24 cellular contexts compared by ENCODE assay signal in genomic region chr10:112896722-112897121, GRCh38.
"Had no signal": no experiment of that assay in that cellular context is flagged by ENCODE, and none has a peak within 500 bp of the region (broad histone marks: within the 10 kb centered on the region; RNA-seq: fewer than 3 reads in every experiment).

No MANE protein-coding gene starts in this region.

- H3K27ac ChIP-seq: adrenal gland, body of pancreas, breast epithelium, SJSA1 had no signal

- H3K4me2 ChIP-seq: SK-N-SH had no signal

- H3K36me3 ChIP-seq: adrenal gland, breast epithelium, SJSA1 had no signal

- H3K9me3 ChIP-seq: adrenal gland, body of pancreas, breast epithelium, SJSA1, SK-N-SH had no signal

- H3K9me2 ChIP-seq: SK-N-SH had no signal

- H3K4me1 ChIP-seq: adrenal gland, breast epithelium, SJSA1 had no signal

- DNase-seq: activated CD4-positive, alpha-beta T cell treated with anti-CD3 and anti-CD28 coated beads, Interleukin-2, amount 10 ng/mL, durations not matched to agents 24 days and 14 days; activated CD4-positive, alpha-beta T cell treated with anti-CD3 and anti-CD28 coated beads, Interleukin-2, amount 50 U/mL, for 4 hours; activated CD8-positive, alpha-beta T cell treated with anti-CD3 and anti-CD28 coated beads, Interleukin-2, amount 10 ng/mL, durations not matched to agents 7 days and 5 days; activated gamma-delta T cell; activated naive CD4-positive, alpha-beta T cell treated with Interleukin-2 at 50 U/mL for 16 hours; activated naive CD8-positive, alpha-beta T cell treated with anti-CD3 and anti-CD28 coated beads, Interleukin-2, amount 10 ng/mL, durations not matched to agents 7 days and 5 days; activated T-cell treated with anti-CD3 and anti-CD28 coated beads, Interleukin-2, amount 50 U/mL, for 24 hours; adrenal gland; body of pancreas; MM.1S; NCI-H1092 treated with DMSO at 0.1 percent for 48 hours; NCI-H1417 treated with DMSO at 0.1 percent for 48 hours; NCI-H187 treated with DMSO at 0.1 percent for 48 hours; NCI-H2081; NCI-H226; NCI-H446 treated with DMSO at 0.1 percent for 48 hours; NCI-H524; RPMI8226; SHP77 treated with DMSO at 0.1 percent for 48 hours; SK-N-SH had no signal

- FAIRE-seq: astrocyte had no signal

- H3K4me3 ChIP-seq: adrenal gland, body of pancreas, breast epithelium, SJSA1 had no signal

- H3K9ac ChIP-seq: SK-N-SH had no signal

- H3K27me3 ChIP-seq: adrenal gland, body of pancreas, breast epithelium, SJSA1 had no signal

- ATAC-seq: activated CD8-positive, alpha-beta T cell treated with anti-CD3 and anti-CD28 coated beads, Interleukin-2, amount 10 ng/mL, durations not matched to agents 7 days and 5 days; body of pancreas; Panc1 had no signal
